In the genomic region with DNA sequence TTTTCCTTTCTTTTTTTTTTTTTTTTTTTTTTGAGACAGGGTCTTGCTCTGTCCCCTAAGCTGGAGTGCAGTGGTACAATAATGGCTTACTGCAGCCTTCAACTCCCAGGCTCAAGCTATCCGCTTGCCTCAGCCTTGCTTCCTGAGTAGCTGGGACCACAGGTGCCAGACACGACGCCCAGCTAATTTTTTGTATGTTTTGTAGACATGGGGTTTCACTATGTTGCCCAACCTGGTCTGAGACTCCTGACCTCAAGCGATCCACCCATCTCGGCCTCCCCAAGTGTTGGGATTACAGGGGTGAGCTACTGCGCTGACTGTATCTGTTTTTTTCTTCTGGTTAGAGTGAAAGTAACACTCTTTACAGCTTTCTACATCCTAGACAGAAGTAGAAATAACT, we compare ENCODE assay signal across 22 cellular contexts.
A peak's percentile ranks its signal among the peaks of the same experiment; 100 is the strongest.
DNase-seq lines count a peak whose midpoint lies in the region; ATAC-seq and TF ChIP-seq lines count a peak whose summit lies in the region.
"Had no signal": no experiment of that assay in that cellular context is flagged by ENCODE, and none has a peak within 500 bp of the region (broad histone marks: within the 10 kb centered on the region; RNA-seq: fewer than 3 reads in every experiment).

No MANE protein-coding gene starts in this region.

- H3K27ac ChIP-seq in HL-60 (replicated peaks) (peak overlapping the region; percentile 79), coronary artery (no peak overlapping the region)
- H3K27ac ChIP-seq: transverse colon, WERI-Rb-1 had no signal

- no peaks in the 10 kb centered on the region for H3K27me3 Mint-ChIP-seq in activated CD8-positive, alpha-beta T cell treated with anti-CD3 and anti-CD28 coated beads for 36 hours
- peaks cover 5% of the 10 kb centered on the region for H3K27me3 Mint-ChIP-seq in activated CD8-positive, alpha-beta T cell treated with anti-CD3 and anti-CD28 coated beads, Interleukin-2, amount 10 ng/mL, durations not matched to agents 7 days and 5 days (ENCODE audit: low read depth)
- H3K27me3 Mint-ChIP-seq in natural killer cell treated with Interleukin-12 subunit alpha and Interleukin-12 subunit beta and Interleukin-15 and Interleukin-18, amount 100 ng/mL, for 72 hours, result peaks cover 0 to 2% of the 10 kb centered on the region in 2 donors
- H3K27me3 Mint-ChIP-seq: IgD-negative memory B cell had no signal

- no peak for TF ChIP-seq CTCF in activated CD8-positive, alpha-beta T cell treated with anti-CD3 and anti-CD28 coated beads for 36 hours (IDR thresholded peaks at IDR 0.05)
- TF ChIP-seq CTCF in HL-60 (IDR thresholded peaks at IDR 0.05; ENCODE audit: insufficient read depth, low read length) (no peak), coronary artery (IDR thresholded peaks at IDR 0.05) (no peak)

- intact Hi-C loops in activated CD8-positive, alpha-beta T cell treated with anti-CD3 and anti-CD28 coated beads for 36 hours (cut with micrococcal nuclease), result no loop called here

- peak overlapping the region; percentile 77 for H3K27ac Mint-ChIP-seq in activated CD8-positive, alpha-beta T cell treated with anti-CD3 and anti-CD28 coated beads for 36 hours
- H3K27ac Mint-ChIP-seq in activated CD8-positive, alpha-beta T cell treated with anti-CD3 and anti-CD28 coated beads, Interleukin-2, amount 10 ng/mL, durations not matched to agents 7 days and 5 days, result no peak overlapping the region
- H3K27ac Mint-ChIP-seq in natural killer cell treated with Interleukin-12 subunit alpha and Interleukin-12 subunit beta and Interleukin-15 and Interleukin-18, amount 100 ng/mL, for 72 hours, result peak overlapping the region; percentile 50 to 91
- H3K27ac Mint-ChIP-seq: B cell; CD8-positive, alpha-beta T cell; IgD-negative memory B cell had no signal

- peaks cover 21% of the 10 kb centered on the region for H3K4me1 Mint-ChIP-seq in activated CD8-positive, alpha-beta T cell treated with anti-CD3 and anti-CD28 coated beads for 36 hours (ENCODE audit: low read depth)
- H3K4me1 Mint-ChIP-seq in activated CD8-positive, alpha-beta T cell treated with anti-CD3 and anti-CD28 coated beads, Interleukin-2, amount 10 ng/mL, durations not matched to agents 7 days and 5 days (ENCODE audit: low read depth), result peaks cover 25% of the 10 kb centered on the region
- peaks cover 31% of the 10 kb centered on the region in 2 donors for H3K4me1 Mint-ChIP-seq in natural killer cell treated with Interleukin-12 subunit alpha and Interleukin-12 subunit beta and Interleukin-15 and Interleukin-18, amount 100 ng/mL, for 72 hours (ENCODE audit: low read depth in 2 of 2)

- H3K4me3 Mint-ChIP-seq in activated CD8-positive, alpha-beta T cell treated with anti-CD3 and anti-CD28 coated beads for 36 hours, result no peak overlapping the region
- H3K4me3 Mint-ChIP-seq in activated CD8-positive, alpha-beta T cell treated with anti-CD3 and anti-CD28 coated beads, Interleukin-2, amount 10 ng/mL, durations not matched to agents 7 days and 5 days, result no peak overlapping the region
- peak overlapping the region; percentile 62 for H3K4me3 Mint-ChIP-seq in natural killer cell treated with Interleukin-12 subunit alpha and Interleukin-12 subunit beta and Interleukin-15 and Interleukin-18, amount 100 ng/mL, for 72 hours
- H3K4me3 Mint-ChIP-seq: B cell; CD8-positive, alpha-beta T cell; IgD-negative memory B cell had no signal

- CTCF ChIA-PET in activated CD8-positive, alpha-beta T cell treated with anti-CD3 and anti-CD28 coated beads for 36 hours (lab: Charles Lee), result interaction anchor here (1.0 to 1.1 kb wide), 2 partner anchors 11 to 289 kb away, joined by 3 read pairs; no protein-coding TSS in a partner anchor
- CTCF ChIA-PET in activated CD8-positive, alpha-beta T cell treated with anti-CD3 and anti-CD28 coated beads, Interleukin-2, amount 10 ng/mL, durations not matched to agents 7 days and 5 days (lab: Charles Lee), result no interaction called here

- no peaks in the 10 kb centered on the region for H3K9me3 Mint-ChIP-seq in activated CD8-positive, alpha-beta T cell treated with anti-CD3 and anti-CD28 coated beads for 36 hours
- no peaks in the 10 kb centered on the region for H3K9me3 Mint-ChIP-seq in activated CD8-positive, alpha-beta T cell treated with anti-CD3 and anti-CD28 coated beads, Interleukin-2, amount 10 ng/mL, durations not matched to agents 7 days and 5 days (ENCODE audit: insufficient read depth)
- H3K9me3 Mint-ChIP-seq in natural killer cell treated with Interleukin-12 subunit alpha and Interleukin-12 subunit beta and Interleukin-15 and Interleukin-18, amount 100 ng/mL, for 72 hours, result no peaks in the 10 kb centered on the region
- H3K9me3 Mint-ChIP-seq: CD8-positive, alpha-beta T cell had no signal

- POLR2A ChIA-PET in activated CD8-positive, alpha-beta T cell treated with anti-CD3 and anti-CD28 coated beads for 36 hours (lab: Charles Lee), result interaction anchor here (1.3 kb wide), 1 partner anchor 11 kb away, joined by 4 read pairs; no protein-coding TSS in a partner anchor
- POLR2A ChIA-PET in activated CD8-positive, alpha-beta T cell treated with anti-CD3 and anti-CD28 coated beads, Interleukin-2, amount 10 ng/mL, durations not matched to agents 7 days and 5 days (lab: Charles Lee), result no interaction called here

- peaks cover 2% of the 10 kb centered on the region for H3K36me3 Mint-ChIP-seq in activated CD8-positive, alpha-beta T cell treated with anti-CD3 and anti-CD28 coated beads for 36 hours (ENCODE audit: low read depth)
- H3K36me3 Mint-ChIP-seq in activated CD8-positive, alpha-beta T cell treated with anti-CD3 and anti-CD28 coated beads, Interleukin-2, amount 10 ng/mL, durations not matched to agents 7 days and 5 days (ENCODE audit: low read depth), result peaks cover 7% of the 10 kb centered on the region
- H3K36me3 Mint-ChIP-seq in natural killer cell treated with Interleukin-12 subunit alpha and Interleukin-12 subunit beta and Interleukin-15 and Interleukin-18, amount 100 ng/mL, for 72 hours, result no peaks in the 10 kb centered on the region
- H3K36me3 Mint-ChIP-seq: CD8-positive, alpha-beta T cell had no signal

- no peaks in the 10 kb centered on the region for H3K27me3 ChIP-seq in HL-60 (ENCODE audit: insufficient read depth, poor library complexity, severe bottlenecking)
- H3K27me3 ChIP-seq: left lung, transverse colon had no signal

- H3K4me3 ChIP-seq in HL-60 (replicated peaks; ENCODE audit: insufficient read depth, low read length) (no peak overlapping the region), coronary artery (no peak overlapping the region)
- H3K4me3 ChIP-seq: left lung, transverse colon had no signal

- ATAC-seq in activated CD8-positive, alpha-beta T cell treated with anti-CD3 and anti-CD28 coated beads for 36 hours, result peak; percentile 32
- ATAC-seq in activated CD8-positive, alpha-beta T cell treated with anti-CD3 and anti-CD28 coated beads, Interleukin-2, amount 10 ng/mL, durations not matched to agents 7 days and 5 days, result no peak
- peak; percentile 88 to 93 for ATAC-seq in natural killer cell treated with Interleukin-12 subunit alpha and Interleukin-12 subunit beta and Interleukin-15 and Interleukin-18, amount 100 ng/mL, for 72 hours
- ATAC-seq: CD8-positive, alpha-beta T cell had no signal

- peak; percentile 18 for DNase-seq in activated CD8-positive, alpha-beta T cell treated with anti-CD3 and anti-CD28 coated beads for 36 hours
- DNase-seq in activated CD8-positive, alpha-beta T cell treated with anti-CD3 and anti-CD28 coated beads, Interleukin-2, amount 10 ng/mL, durations not matched to agents 7 days and 5 days, result no peak
- DNase-seq in HL-60 (ENCODE audit: low read depth in 1 of 2, low spot score in 1 of 2), result no peak
- DNase-seq in amniotic epithelial cell (ENCODE audit: low read depth), result peak; percentile 80
- peak; percentile 85 for DNase-seq in natural killer cell treated with Interleukin-12 subunit alpha and Interleukin-12 subunit beta and Interleukin-15 and Interleukin-18, amount 100 ng/mL, for 72 hours (ENCODE audit: low spot score)
- DNase-seq in AG08395 (ENCODE audit: low spot score), result no peak
- no peak for DNase-seq in coronary artery (ENCODE audit: low spot score)
- DNase-seq in stimulated activated naive CD4-positive, alpha-beta T cell (lab: John Stamatoyannopoulos, UW), result no peak
- DNase-seq: activated CD8-positive, alpha-beta memory T cell treated with anti-CD3 and anti-CD28 coated beads, Interleukin-2, amount 50 U/mL, for 4 hours; CD8-positive, alpha-beta T cell; cerebellar nuclear complex; DMS153; left lung; NCI-H1417 treated with DMSO at 0.1 percent for 48 hours; NCI-H2107; NCI-H446 treated with DMSO at 0.1 percent for 48 hours; NCI-H82; SK-N-SH; transverse colon; WERI-Rb-1 had no signal

Comparison
In these comparisons a context has a peak if more than half of its experiments do, and no peak if none do; other contexts are left out.
1. DNase-seq: peak in activated CD8-positive, alpha-beta T cell treated with anti-CD3 and anti-CD28 coated beads for 36 hours (single experiment), amniotic epithelial cell (single experiment) and natural killer cell treated with Interleukin-12 subunit alpha and Interleukin-12 subunit beta and Interleukin-15 and Interleukin-18, amount 100 ng/mL, for 72 hours (single experiment); none in activated CD8-positive, alpha-beta T cell treated with anti-CD3 and anti-CD28 coated beads, Interleukin-2, amount 10 ng/mL, durations not matched to agents 7 days and 5 days (single experiment), HL-60 (0 of 2), AG08395 (single experiment), coronary artery (single experiment) and stimulated activated naive CD4-positive, alpha-beta T cell (0 of 6).